8 cellular contexts compared by ENCODE assay signal in the genomic region with DNA sequence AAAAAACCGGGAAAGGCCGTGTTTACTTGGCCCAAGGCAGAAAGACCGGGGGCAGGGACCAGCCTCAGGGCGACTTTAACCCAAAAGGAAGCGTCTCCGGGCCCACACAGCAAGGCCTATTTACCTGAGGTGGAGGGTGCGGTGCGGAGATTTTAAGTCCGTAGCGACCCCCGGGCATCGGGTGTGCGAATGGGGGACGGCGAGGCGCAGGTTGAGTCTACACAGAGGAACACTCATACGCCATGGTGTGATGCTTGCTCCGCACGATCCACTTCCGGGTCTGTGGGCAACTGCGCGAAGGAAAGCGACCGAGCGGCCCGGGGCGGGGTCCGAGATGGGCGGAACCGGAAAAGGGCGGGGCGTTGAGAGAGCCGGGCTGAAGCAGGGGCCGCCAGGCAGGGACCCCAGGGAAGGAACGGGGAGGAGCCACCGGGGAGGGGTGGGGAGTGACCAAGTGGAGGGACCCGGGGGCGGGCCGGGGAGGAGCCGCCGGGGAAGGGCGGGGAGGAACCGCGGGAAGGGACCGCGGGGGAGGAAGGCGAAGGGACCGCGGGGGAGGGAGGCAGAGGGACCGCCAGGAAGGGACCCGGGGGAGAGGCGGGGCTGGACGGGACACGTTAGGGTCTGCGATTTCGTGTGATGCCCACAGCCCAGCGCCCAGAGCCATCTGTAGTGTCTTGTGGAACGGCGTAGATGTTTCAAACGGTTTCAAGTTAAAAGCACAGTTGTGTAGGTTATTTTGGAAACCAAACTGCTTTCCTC. TPM values are rescaled to one million over a fixed set of nuclear protein-coding genes. Genes with fewer than 3 reads are reported as not detected.
DNase-seq lines count a peak whose midpoint lies in the region; ATAC-seq, FAIRE-seq and TF ChIP-seq lines count a peak whose summit lies in the region.

A gene (minus strand): TSS at position 282 of the 762 bp plus-strand sequence. CDS start 17,146 bp downstream, outside the sequence.

- peak within 1 kb of the TSS; percentile 90 for H3K4me3 ChIP-seq in CD8-positive, alpha-beta memory T cell (ENCODE audit: low read length)
- peak within 1 kb of the TSS; percentile 86 to 99 (median 98) for H3K4me3 ChIP-seq in H1 (ENCODE audit: extremely low read depth in 1 of 4, insufficient read depth in 2 of 4, low read depth in 3 of 4, low read length in 4 of 4)

- peak within 1 kb of the TSS; percentile 77 to 99 for H3K4me2 ChIP-seq in H1 (ENCODE audit: insufficient read depth in 1 of 2, low read depth in 2 of 2, low read length in 2 of 2)

- H2AK5ac ChIP-seq in H1 (ENCODE audit: low read depth, low read length): no peak within 1 kb of the TSS

- peak within 1 kb of the TSS; percentile 75 to 82 (median 79) for H3K9ac ChIP-seq in H1 (replicated peaks in 1 of 4; ENCODE audit: extremely low read depth in 1 of 4, low read depth in 3 of 4, low read length in 3 of 4)

- H3K4ac ChIP-seq in H1 (replicated peaks; ENCODE audit: insufficient read length, low read depth, low read length): no peak within 1 kb of the TSS

- H4K20me1 ChIP-seq in H1 (replicated peaks in 1 of 2; ENCODE audit: control insufficient read depth in 1 of 2, insufficient read depth in 2 of 2, low read length in 2 of 2): peaks cover 0 to 2% of the 10 kb centered on the region in 2 experiments

- no peak within 1 kb of the TSS for H2BK120ac ChIP-seq in H1 (replicated peaks; ENCODE audit: low read depth, low read length)

- H3K79me1 ChIP-seq in H1 (ENCODE audit: low read depth, low read length): peaks cover 8% of the 10 kb centered on the region

- peaks cover 13% of the 10 kb centered on the region for H3K23me2 ChIP-seq in H1 (ENCODE audit: low read depth, low read length)

- H3K14ac ChIP-seq in H1 (ENCODE audit: insufficient read length): no peak within 1 kb of the TSS

- H3K4me1 Mint-ChIP-seq in CD8-positive, alpha-beta memory T cell: peaks cover 33 to 46% (median 34%) of the 10 kb centered on the region in 3 donors
- H3K4me1 Mint-ChIP-seq in memory B cell: peaks cover 21% of the 10 kb centered on the region

- H3K27me3 ChIP-seq in CD8-positive, alpha-beta memory T cell (ENCODE audit: insufficient read depth, low read length, poor library complexity, severe bottlenecking): no peaks in the 10 kb centered on the region
- H3K27me3 ChIP-seq in H1 (replicated peaks in 1 of 4; ENCODE audit: control insufficient read depth in 3 of 4, extremely low read depth in 1 of 4, insufficient read depth in 3 of 4, low read length in 3 of 4): no peaks in the 10 kb centered on the region; a peak in 1 of 7 replicates

- no peak for FAIRE-seq in H1 (lab: Jason Lieb, UNC)

- H4K5ac ChIP-seq in H1 (ENCODE audit: insufficient read length, low read depth, low read length): peak within 1 kb of the TSS; percentile 95

- no peak for TF ChIP-seq EP300 in H1 (IDR thresholded peaks at IDR 0.05; ENCODE audit: borderline replicate concordance in 1 of 2, low read depth in 2 of 2, low read length in 2 of 2)

- no peaks in the 10 kb centered on the region for H3K9me3 ChIP-seq in CD8-positive, alpha-beta memory T cell (ENCODE audit: low read length)
- no peaks in the 10 kb centered on the region for H3K9me3 ChIP-seq in H1 (ENCODE audit: insufficient read depth in 2 of 2, low read depth in 1 of 2, low read length in 1 of 2)

- TF ChIP-seq RAD21 in H1 (IDR thresholded peaks at IDR 0.05 in 1 of 2, conservative IDR thresholded peaks at IDR 0.05 in 1 of 2; ENCODE audit: low read depth in 2 of 2, low read length in 2 of 2): no peak

- CTCF ChIA-PET in CD8-positive, alpha-beta memory T cell (lab: Charles Lee): no interaction called here
- CTCF ChIA-PET in H1 (lab: Charles Lee; ENCODE audit: partially characterized antibody): no interaction called here

- TF ChIP-seq POLR2A in H1 (IDR thresholded peaks at IDR 0.05; ENCODE audit: control extremely low read depth in 1 of 2, low read depth in 2 of 2, low read length in 2 of 2): peak; percentile 64 to 83

- H3K79me2 ChIP-seq in H1 (ENCODE audit: control insufficient read depth in 1 of 2, insufficient read depth in 2 of 2, low read length in 2 of 2): peaks cover 3 to 27% of the 10 kb centered on the region in 2 experiments; a peak in 3 of 4 replicates

- peak within 1 kb of the TSS; percentile 86 for H3K56ac ChIP-seq in H1 (replicated peaks; ENCODE audit: insufficient read length, low read depth, low read length)

- H2BK15ac ChIP-seq in H1 (ENCODE audit: low read length): 0 out of 2 replicates have a peak within 1 kb of the TSS, but pooled peaks have one; percentile 10

- peak within 1 kb of the TSS; percentile 99 for H2AFZ ChIP-seq in H1 (ENCODE audit: low read length)

- POLR2A ChIA-PET in CD8-positive, alpha-beta memory T cell (lab: Charles Lee): no interaction called here
- POLR2A ChIA-PET in H1 (lab: Charles Lee; ENCODE audit: partially characterized antibody): interaction anchor here (1.1 to 1.6 kb wide), 2 partner anchors 8 to 12 kb away, joined by 3 to 4 read pairs; no protein-coding TSS in a partner anchor

- no peak within 1 kb of the TSS for H3K23ac ChIP-seq in H1 (ENCODE audit: insufficient read length)

- peak within 1 kb of the TSS; percentile 86 to 99 (median 96) for H3K27ac Mint-ChIP-seq in CD8-positive, alpha-beta memory T cell
- H3K27ac Mint-ChIP-seq in memory B cell: peak within 1 kb of the TSS; percentile 91

- H4K8ac ChIP-seq in H1 (ENCODE audit: extremely low read depth, insufficient read depth, low read length): peak within 1 kb of the TSS; percentile 95

- TF ChIP-seq CTCF in H1 (IDR thresholded peaks at IDR 0.05; ENCODE audit: control extremely low read depth in 1 of 3, insufficient read depth in 1 of 3, low read depth in 1 of 3, low read length in 3 of 3): 0 out of 4 replicates have a peak, but pooled peaks of 1 of the 3 experiments have one; percentile 1

- peak; percentile 97 to 99 (median 99) for DNase-seq in CD8-positive, alpha-beta memory T cell
- DNase-seq in HS-5 (ENCODE audit: low read depth): peak; percentile 85
- DNase-seq in NOMO-1 (lab: John Stamatoyannopoulos, UW; ENCODE audit: unreplicated experiment in 2 of 2): peak; percentile 91 to 96
- DNase-seq in activated CD8-positive, alpha-beta memory T cell treated with anti-CD3 and anti-CD28 coated beads for 48 hours (ENCODE audit: low read depth in 2 of 3, low spot score in 2 of 3): peak; percentile 95 to 97 (median 95)
- DNase-seq in H1 (ENCODE audit: low read depth in 1 of 2, low spot score in 2 of 2): peak; percentile 89 to 99
- peak; percentile 97 to 99 for DNase-seq in memory B cell (ENCODE audit: low spot score in 2 of 2)
- peak; percentile 98 for DNase-seq in stimulated activated CD8-positive, alpha-beta memory T cell treated with anti-CD3 and anti-CD28 coated beads, Interleukin-12 subunit alpha, Interleukin-12 subunit beta, amount 100 ng/mL, for 24 hours (ENCODE audit: extremely low read depth)

- H3K9me3 Mint-ChIP-seq in CD8-positive, alpha-beta memory T cell: peaks cover 2 to 6% (median 4%) of the 10 kb centered on the region in 5 donors
- H3K9me3 Mint-ChIP-seq in memory B cell: peaks cover 2% of the 10 kb centered on the region

- peak within 1 kb of the TSS; percentile 75; the same call in 1 of the 2 replicates for H2BK5ac ChIP-seq in H1 (ENCODE audit: low read depth, low read length)

- H3K4me1 ChIP-seq in CD8-positive, alpha-beta memory T cell (ENCODE audit: insufficient read depth, low read length): peaks cover 16% of the 10 kb centered on the region
- peaks cover 0 to 8% (median 2%) of the 10 kb centered on the region in 4 experiments; a peak in 2 of 7 replicates for H3K4me1 ChIP-seq in H1 (replicated peaks in 1 of 4; ENCODE audit: control insufficient read depth in 3 of 4, insufficient read depth in 4 of 4, low read length in 3 of 4)

- peaks cover 8 to 25% (median 10%) of the 10 kb centered on the region in 3 donors for H3K36me3 Mint-ChIP-seq in CD8-positive, alpha-beta memory T cell
- H3K36me3 Mint-ChIP-seq in memory B cell: peaks cover 21% of the 10 kb centered on the region

- H2BK20ac ChIP-seq in H1 (ENCODE audit: low read length): no peak within 1 kb of the TSS

- H2BK12ac ChIP-seq in H1 (ENCODE audit: low read depth, low read length): no peak within 1 kb of the TSS

- ATAC-seq in GM19467 (IDR thresholded peaks at IDR 0.05; ENCODE audit: unreplicated experiment): peak; percentile 93
- peak; percentile 92 for ATAC-seq in memory B cell (ENCODE audit: low read depth)

- peaks cover 8% of the 10 kb centered on the region for H3K36me3 ChIP-seq in CD8-positive, alpha-beta memory T cell (ENCODE audit: insufficient read depth, low read length)
- peaks cover 0 to 5% (median 3%) of the 10 kb centered on the region in 4 experiments; a peak in 5 of 8 replicates for H3K36me3 ChIP-seq in H1 (ENCODE audit: control insufficient read depth in 2 of 4, insufficient read depth in 4 of 4, low read length in 3 of 4)

- H4K91ac ChIP-seq in H1 (replicated peaks; ENCODE audit: insufficient read length, low read length): no peak within 1 kb of the TSS

- H3K18ac ChIP-seq in H1 (ENCODE audit: extremely low read depth, low read length): no peak within 1 kb of the TSS; the same call in 1 of the 2 replicates

- peak within 1 kb of the TSS; percentile 96 for H3K27ac ChIP-seq in CD8-positive, alpha-beta memory T cell (ENCODE audit: low read depth, low read length)
- peak within 1 kb of the TSS; percentile 85 for H3K27ac ChIP-seq in H1 (ENCODE audit: low read depth, low read length)

- peak within 1 kb of the TSS; percentile 84 to 97 (median 92) for H3K4me3 Mint-ChIP-seq in CD8-positive, alpha-beta memory T cell
- peak within 1 kb of the TSS; percentile 97 for H3K4me3 Mint-ChIP-seq in memory B cell

- H3K27me3 Mint-ChIP-seq in CD8-positive, alpha-beta memory T cell: no peaks in the 10 kb centered on the region
- H3K27me3 Mint-ChIP-seq in memory B cell: no peaks in the 10 kb centered on the region

- 3% methylated on average over 31 of the region's 60 CpGs; no CpG with 5 or more reads in 1 of the 2 experiments for WGBS in H1 (ENCODE audit: extremely low coverage in 1 of 2, insufficient coverage in 1 of 2, insufficient read length in 1 of 2, insufficient replicate concordance in 2 of 2, low coverage in 1 of 2, low lambda C conversion rate in 2 of 2, missing lambda C conversion rate in 1 of 2), 2 experiments

TF ChIP-seq in H1, 55 proteins besides CTCF, POLR2A, EP300 and RAD21 (continues in another document):
- TF ChIP-seq, protein P1, sequence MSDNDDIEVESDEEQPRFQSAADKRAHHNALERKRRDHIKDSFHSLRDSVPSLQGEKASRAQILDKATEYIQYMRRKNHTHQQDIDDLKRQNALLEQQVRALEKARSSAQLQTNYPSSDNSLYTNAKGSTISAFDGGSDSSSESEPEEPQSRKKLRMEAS (IDR thresholded peaks at IDR 0.05): no peak; the same call in none of the 2 replicates

RNA-seq across cellular contexts. Expression of the gene that starts here (rescaled TPM):
- total RNA-seq in CD8-positive, alpha-beta memory T cell: 10 to 100 TPM; 20.9 to 22.3 TPM
- polyA plus RNA-seq in CD8-positive, alpha-beta memory T cell: 23.8 TPM
- 28.3 and 31.2 TPM in 2 replicates for total RNA-seq in H1 (2021; fragmentation: NEBNext Ultra II Directional; extraction: Animal tissue kit (Norgen Biotek cat#: 25700))
- 15.8 and 29.0 TPM in 2 replicates for polyA plus RNA-seq in H1 (2011; rRNA removed)
- polyA plus RNA-seq in H1 (2011; cell fraction: cytosol; rRNA removed): 43.1 TPM
- polyA plus RNA-seq in H1 (2011; cell fraction: nucleus; rRNA removed): 51.6 TPM
- polyA plus RNA-seq in H1 (2012, experiment 1 of 2): 23.1 to 39.7 TPM (median 26.2 TPM) in 4 replicates
- 1.8 TPM for polyA plus RNA-seq in H1 (2012, experiment 2 of 2)
- 23.9 TPM for polyA plus RNA-seq in H1 (2013, experiment 1 of 2)
- polyA plus RNA-seq in H1 (2013, experiment 2 of 2): 19.6 TPM
- 31.2 and 34.1 TPM in 2 replicates for polyA minus RNA-seq in H1 (2011; rRNA and poly(A)+ RNA removed)
- 21.1 TPM for polyA minus RNA-seq in H1 (2011; cell fraction: cytosol; rRNA and poly(A)+ RNA removed)
- 61.4 TPM for polyA minus RNA-seq in H1 (2011; cell fraction: nucleus; rRNA and poly(A)+ RNA removed)

Comparison
In these comparisons a context has a peak if more than half of its experiments do, and no peak if none do; other contexts are left out.
1. Peak in every context shown above with its lines: DNase-seq, ATAC-seq, H3K4me3 ChIP-seq and H3K27ac ChIP-seq.